32 cellular contexts compared by ENCODE assay signal in genomic region chr2:118687698-118688097, GRCh38.
A peak's percentile ranks its signal among the peaks of the same experiment; 100 is the strongest.
DNase-seq lines count a peak whose midpoint lies in the region; ATAC-seq and TF ChIP-seq lines count a peak whose summit lies in the region.
"Had no signal": no experiment of that assay in that cellular context is flagged by ENCODE, and none has a peak within 500 bp of the region (broad histone marks: within the 10 kb centered on the region; RNA-seq: fewer than 3 reads in every experiment).

No MANE protein-coding gene starts in this region.

- H3K18ac ChIP-seq in trophoblast cell (ENCODE audit: low read length), result no peak overlapping the region

- H3K9me3 ChIP-seq in cardiac muscle cell (ENCODE audit: low read depth) (no peaks in the 10 kb centered on the region), right atrium auricular region (peaks cover 0 to 4% of the 10 kb centered on the region in 2 donors), trophoblast cell (ENCODE audit: insufficient read depth, low read depth, low read length) (no peaks in the 10 kb centered on the region), HAP-1 (no peaks in the 10 kb centered on the region)
- H3K9me3 ChIP-seq: ascending aorta, thyroid gland had no signal

- H2BK5ac ChIP-seq in trophoblast cell (ENCODE audit: low read depth, low read length, poor library complexity), result peak overlapping the region; percentile 66

- peaks cover 10% of the 10 kb centered on the region for H3K79me1 ChIP-seq in trophoblast cell (ENCODE audit: low read length)

- TF ChIP-seq CTCF in cardiac muscle cell (IDR thresholded peaks at IDR 0.05; ENCODE audit: low read depth, low read length), result no peak
- no peak for TF ChIP-seq CTCF in right atrium auricular region (IDR thresholded peaks at IDR 0.05)

- no peak overlapping the region for H3K4ac ChIP-seq in trophoblast cell (ENCODE audit: low read depth, low read length)

- H3K4me3 ChIP-seq in cardiac muscle cell (no peak overlapping the region), right atrium auricular region (no peak overlapping the region), trophoblast cell (ENCODE audit: low read depth, low read length) (no peak overlapping the region), HAP-1 (no peak overlapping the region)
- H3K4me3 ChIP-seq: A549, ascending aorta, heart left ventricle, neural progenitor cell, thyroid gland had no signal

- H3K27me3 ChIP-seq in cardiac muscle cell (no peaks in the 10 kb centered on the region), right atrium auricular region (no peaks in the 10 kb centered on the region), trophoblast cell (ENCODE audit: insufficient read depth, low read length) (no peaks in the 10 kb centered on the region), HAP-1 (ENCODE audit: low read depth) (no peaks in the 10 kb centered on the region; the same call in 1 of the 2 replicates)
- H3K27me3 ChIP-seq: ascending aorta, heart left ventricle, thyroid gland had no signal

- DNase-seq in cardiac muscle cell (ENCODE audit: low read depth in 1 of 2, low spot score in 1 of 2), result peak; percentile 12 to 70
- DNase-seq in right atrium auricular region (ENCODE audit: low spot score), result no peak
- DNase-seq in OCI-M1 (lab: John Stamatoyannopoulos, UW), result peak; percentile 58
- no peak for DNase-seq in trophoblast cell
- no peak for DNase-seq in HAP-1 (ENCODE audit: low spot score in 2 of 2)
- DNase-seq in medulla oblongata (ENCODE audit: extremely low spot score), result no peak
- no peak for DNase-seq in HuH-7.5 (ENCODE audit: low spot score)
- DNase-seq: activated B cell treated with CpG ODN at 0.5 μM for 24 hours; activated CD4-positive, alpha-beta T cell treated with anti-CD3 and anti-CD28 coated beads, Interleukin-2, amount 10 ng/mL, durations not matched to agents 7 days and 5 days; activated effector memory CD4-positive, alpha-beta T cell treated with anti-CD3 and anti-CD28 coated beads, Interleukin-2, amount 50 U/mL, for 16 hours; activated naive CD8-positive, alpha-beta T cell treated with anti-CD3 and anti-CD28 coated beads for 36 hours; activated T-cell treated with anti-CD3 and anti-CD28 coated beads, Interleukin-2, amount 50 U/mL, for 1 hour; AML-193; CD4-positive, alpha-beta T cell; effector memory CD8-positive, alpha-beta T cell; erythroblast; foreskin melanocyte; kidney glomerular epithelial cell; MM.1S; NCI-H146; NCI-H345; NCI-H748 treated with DMSO at 0.1 percent for 48 hours; stimulated activated CD4-positive, alpha-beta T cell treated with anti-CD3 and anti-CD28 coated beads, Interleukin-4, amount 100 ng/mL, for 24 hours; thyroid gland had no signal

- H2BK12ac ChIP-seq in trophoblast cell (ENCODE audit: low read length), result peak overlapping the region; percentile 91

- in situ Hi-C loops in HAP-1 (cut with MboI; ENCODE audit: low sequenced_read_pairs), result no loop called here

- no peak overlapping the region for H3K27ac ChIP-seq in cardiac muscle cell
- H3K27ac ChIP-seq in right atrium auricular region, result no peak overlapping the region
- no peak overlapping the region for H3K27ac ChIP-seq in trophoblast cell (ENCODE audit: low read depth, low read length)
- H3K27ac ChIP-seq: A549, ascending aorta, heart left ventricle, KMS-11, neural progenitor cell, parathyroid adenoma, thyroid gland had no signal

- H4K91ac ChIP-seq in trophoblast cell (ENCODE audit: low read depth, low read length), result peak overlapping the region; percentile 25

- H2AK5ac ChIP-seq in trophoblast cell (ENCODE audit: low read length), result peak overlapping the region; percentile 5

- peak overlapping the region; percentile 8 for H3K14ac ChIP-seq in trophoblast cell (ENCODE audit: low read length)

- no peak overlapping the region for H2AFZ ChIP-seq in trophoblast cell (ENCODE audit: insufficient read depth, low read length, poor library complexity)
- H2AFZ ChIP-seq: neural progenitor cell, parathyroid adenoma had no signal

- H3K4me1 ChIP-seq in cardiac muscle cell (ENCODE audit: low read depth) (no peaks in the 10 kb centered on the region), right atrium auricular region (no peaks in the 10 kb centered on the region), trophoblast cell (ENCODE audit: control insufficient read depth in 1 of 2, insufficient read depth in 2 of 2, low read length in 2 of 2) (peaks cover 7 to 10% of the 10 kb centered on the region in 2 experiments), HAP-1 (no peaks in the 10 kb centered on the region)
- H3K4me1 ChIP-seq: A549, ascending aorta, heart left ventricle, neural progenitor cell, parathyroid adenoma, thyroid gland had no signal

- H4K8ac ChIP-seq in trophoblast cell (ENCODE audit: low read depth, low read length), result no peak overlapping the region

- H2BK120ac ChIP-seq in trophoblast cell (ENCODE audit: insufficient read depth, low read length, poor library complexity), result no peak overlapping the region

- peak; percentile 83 for ATAC-seq in esophagus mucosa
- ATAC-seq: A549; effector memory CD8-positive, alpha-beta T cell; sciatic nerve had no signal

- no CpG with 5 or more reads among the region's 2 CpGs for WGBS in trophoblast cell (ENCODE audit: extremely low coverage, insufficient coverage, insufficient read length)

- H3K36me3 ChIP-seq in cardiac muscle cell, result no peaks in the 10 kb centered on the region
- H3K36me3 ChIP-seq in right atrium auricular region, result no peaks in the 10 kb centered on the region
- no peaks in the 10 kb centered on the region for H3K36me3 ChIP-seq in trophoblast cell (ENCODE audit: control insufficient read depth in 1 of 2, insufficient read depth in 2 of 2, low read length in 2 of 2)
- H3K36me3 ChIP-seq in HAP-1 (replicated peaks), result no peaks in the 10 kb centered on the region
- H3K36me3 ChIP-seq: ascending aorta, heart left ventricle, neural progenitor cell, thyroid gland had no signal

- no peak overlapping the region for H3K4me2 ChIP-seq in trophoblast cell (ENCODE audit: low read length)
- H3K4me2 ChIP-seq: A549, KMS-11, neural progenitor cell had no signal

- H3K23ac ChIP-seq in trophoblast cell (ENCODE audit: low read length), result no peak overlapping the region

- H3K79me2 ChIP-seq in trophoblast cell (ENCODE audit: control insufficient read depth, insufficient read depth, low read length, poor library complexity), result no peaks in the 10 kb centered on the region
- H3K79me2 ChIP-seq: parathyroid adenoma had no signal

- no peak overlapping the region for H3K9ac ChIP-seq in trophoblast cell (ENCODE audit: low read length)
- H3K9ac ChIP-seq: KMS-11, neural progenitor cell, parathyroid adenoma had no signal

- H4K12ac ChIP-seq in trophoblast cell (ENCODE audit: low read depth, low read length), result no peak overlapping the region

Comparison
In these comparisons a context has a peak if more than half of its experiments do, and no peak if none do; other contexts are left out.
1. DNase-seq: peak in cardiac muscle cell (2 of 2) and OCI-M1 (single experiment); none in right atrium auricular region (single experiment), trophoblast cell (0 of 2), HAP-1 (0 of 2), medulla oblongata (single experiment) and HuH-7.5 (single experiment).